ENCODE assay signal across 12 cellular contexts in the genomic region with DNA sequence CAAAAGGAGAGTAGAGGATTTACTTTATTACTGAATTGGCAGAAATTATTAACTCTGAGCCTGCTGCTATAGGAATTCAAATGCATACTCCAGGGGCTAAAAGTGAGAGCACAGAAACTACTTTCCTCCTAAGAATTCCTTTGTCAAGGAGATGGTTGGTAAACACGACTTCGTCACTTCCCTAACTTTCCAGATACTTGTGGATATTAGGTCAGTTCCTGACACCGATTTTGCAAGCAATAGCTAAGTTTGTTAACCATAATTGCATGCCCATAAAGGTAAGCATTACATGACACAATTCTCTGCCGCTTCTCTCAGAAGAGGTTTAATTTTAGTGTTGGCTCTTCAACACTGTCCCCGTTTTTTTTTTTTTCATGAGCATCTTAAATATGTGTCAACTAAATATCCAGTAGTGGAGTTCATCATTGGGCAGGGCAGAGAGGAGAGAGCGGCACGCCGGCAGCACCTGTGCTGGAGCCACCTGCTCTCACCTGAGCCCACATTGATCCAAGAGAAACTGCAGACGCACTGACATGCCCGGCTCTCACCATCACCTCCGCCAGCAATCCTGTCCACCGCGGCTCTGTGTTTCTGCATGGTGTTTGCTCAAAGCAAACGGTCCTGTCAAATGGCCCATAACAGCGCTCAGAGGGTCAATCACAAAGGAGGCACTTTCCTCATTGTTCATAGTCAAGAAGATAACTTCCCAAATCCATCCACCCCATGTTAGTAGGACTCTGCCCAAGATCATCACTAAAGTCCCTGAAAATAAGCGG. TPM values are rescaled to one million over a fixed set of nuclear protein-coding genes. Genes with fewer than 3 reads are reported as not detected.
DNase-seq lines count a peak whose midpoint lies in the region; ATAC-seq and TF ChIP-seq lines count a peak whose summit lies in the region.
"Had no signal": no experiment of that assay in that cellular context is flagged by ENCODE, and none has a peak within 500 bp of the region (broad histone marks: within the 10 kb centered on the region; RNA-seq: fewer than 3 reads in every experiment).

No MANE protein-coding gene starts in this region.

- intact Hi-C loops in lower lobe of right lung (cut with DNase I) (no loop called here), upper lobe of right lung (cut with DNase I) (loop anchor here (10.0 kb wide), 1 partner anchor 51 kb away; the partner anchor contains the start of gene SLC35E1)

- CTCF ChIA-PET in WTC11 (lab: Charles Lee): no interaction called here

- H3K4me1 ChIP-seq in lower lobe of right lung: peaks cover 75% of the 10 kb centered on the region
- peaks cover 51% of the 10 kb centered on the region for H3K4me1 ChIP-seq in upper lobe of right lung

- H3K27ac ChIP-seq in lower lobe of right lung (peak overlapping the region; percentile 66), upper lobe of right lung (peak overlapping the region; percentile 70)
- H3K27ac ChIP-seq: ascending aorta, SJSA1 had no signal

- no peaks in the 10 kb centered on the region for H3K27me3 Mint-ChIP-seq in stimulated activated naive CD8-positive, alpha-beta T cell treated with anti-CD3 and anti-CD28 coated beads, Interleukin-15, Interleukin-2, amounts not matched to agents 100 ng/mL and 50 ng/mL, for 24 hours
- H3K27me3 Mint-ChIP-seq in WTC11 (ENCODE audit: low read depth): no peaks in the 10 kb centered on the region

- ATAC-seq in stimulated activated naive CD8-positive, alpha-beta T cell treated with anti-CD3 and anti-CD28 coated beads, Interleukin-15, Interleukin-2, amounts not matched to agents 100 U/mL and 50 U/mL, for 24 hours: no peak
- ATAC-seq in WTC11 (no peak), lower lobe of right lung (peak; percentile 4 to 39), upper lobe of right lung (peak; percentile 0), HG03135 (IDR thresholded peaks at IDR 0.05; ENCODE audit: unreplicated experiment) (no peak)

- H3K4me3 ChIP-seq in lower lobe of right lung (no peak overlapping the region), upper lobe of right lung (no peak overlapping the region)

- POLR2A ChIA-PET in WTC11 (lab: Charles Lee): no interaction called here

- H3K9me3 Mint-ChIP-seq in stimulated activated naive CD8-positive, alpha-beta T cell treated with anti-CD3 and anti-CD28 coated beads, Interleukin-15, Interleukin-2, amounts not matched to agents 100 ng/mL and 50 ng/mL, for 24 hours: no peaks in the 10 kb centered on the region
- no peaks in the 10 kb centered on the region for H3K9me3 Mint-ChIP-seq in WTC11

- no peak for DNase-seq in stimulated activated naive CD8-positive, alpha-beta T cell treated with anti-CD3 and anti-CD28 coated beads, Interleukin-15, Interleukin-2, amounts not matched to agents 100 U/mL and 50 U/mL, for 24 hours
- DNase-seq in WTC11 (ENCODE audit: low spot score): no peak
- no peak for DNase-seq in lower lobe of right lung
- no peak for DNase-seq in upper lobe of right lung
- DNase-seq in T1000 (lab: John Stamatoyannopoulos, UW): no peak
- DNase-seq in NAMALWA (ENCODE audit: low spot score): no peak
- DNase-seq: HCEC 1CT, small intestine had no signal

- peaks cover 24% of the 10 kb centered on the region for H3K36me3 ChIP-seq in lower lobe of right lung
- H3K36me3 ChIP-seq in upper lobe of right lung: peaks cover 12% of the 10 kb centered on the region

- H3K4me1 Mint-ChIP-seq in stimulated activated naive CD8-positive, alpha-beta T cell treated with anti-CD3 and anti-CD28 coated beads, Interleukin-15, Interleukin-2, amounts not matched to agents 100 ng/mL and 50 ng/mL, for 24 hours (ENCODE audit: low read depth): peaks cover 52% of the 10 kb centered on the region
- H3K4me1 Mint-ChIP-seq in WTC11: peaks cover 29% of the 10 kb centered on the region

- no peak overlapping the region for H3K27ac Mint-ChIP-seq in stimulated activated naive CD8-positive, alpha-beta T cell treated with anti-CD3 and anti-CD28 coated beads, Interleukin-15, Interleukin-2, amounts not matched to agents 100 ng/mL and 50 ng/mL, for 24 hours
- H3K27ac Mint-ChIP-seq in WTC11: peak overlapping the region; percentile 76

- TF ChIP-seq CTCF in WTC11 (IDR thresholded peaks at IDR 0.05) (no peak), lower lobe of right lung (IDR thresholded peaks at IDR 0.05) (no peak), upper lobe of right lung (IDR thresholded peaks at IDR 0.05) (no peak)

- H3K36me3 Mint-ChIP-seq in stimulated activated naive CD8-positive, alpha-beta T cell treated with anti-CD3 and anti-CD28 coated beads, Interleukin-15, Interleukin-2, amounts not matched to agents 100 ng/mL and 50 ng/mL, for 24 hours (ENCODE audit: low read depth): peaks cover 27% of the 10 kb centered on the region
- H3K36me3 Mint-ChIP-seq in WTC11: peaks cover 6% of the 10 kb centered on the region; the same call in 1 of the 2 replicates

- H3K27me3 ChIP-seq in lower lobe of right lung (ENCODE audit: low read depth) (no peaks in the 10 kb centered on the region), upper lobe of right lung (no peaks in the 10 kb centered on the region)
- H3K27me3 ChIP-seq: ascending aorta, SJSA1 had no signal

- H3K4me3 Mint-ChIP-seq in stimulated activated naive CD8-positive, alpha-beta T cell treated with anti-CD3 and anti-CD28 coated beads, Interleukin-15, Interleukin-2, amounts not matched to agents 100 ng/mL and 50 ng/mL, for 24 hours: peak overlapping the region; percentile 94
- H3K4me3 Mint-ChIP-seq in WTC11: peak overlapping the region; percentile 36; the same call in 1 of the 2 replicates

- H3K9me3 ChIP-seq in lower lobe of right lung: no peaks in the 10 kb centered on the region
- no peaks in the 10 kb centered on the region for H3K9me3 ChIP-seq in upper lobe of right lung
- H3K9me3 ChIP-seq: ascending aorta, SJSA1 had no signal

TF ChIP-seq in WTC11, 78 proteins besides CTCF, POLR2A, EP300 and RAD21:
- TF ChIP-seq NFATC4 (CRISPR knock-in tag; IDR thresholded peaks at IDR 0.05) (no peak), NFYB (CRISPR knock-in tag; conservative IDR thresholded peaks at IDR 0.05; ENCODE audit: low read depth) (no peak)
TF ChIP-seq in WTC11: peak in this region for 0.

RNA-seq across cellular contexts. Expression of gene MED26, which starts 2.6 kb away (rescaled TPM):
- total RNA-seq in WTC11 (2021) (11.7 to 14.2 TPM (median 12.3 TPM) in 3 replicates), lower lobe of right lung (11.1 TPM), upper lobe of right lung (13.4 TPM)

RNA-seq across cellular contexts. Expression of gene SMIM7, which starts 34.6 kb away (rescaled TPM):
- total RNA-seq in WTC11 (2021): 54.3 to 55.9 TPM (median 55.6 TPM) in 3 replicates
- 70.5 TPM for total RNA-seq in lower lobe of right lung
- total RNA-seq in upper lobe of right lung: 76.7 TPM

RNA-seq across cellular contexts. Expression of gene TMEM38A, which starts 35.6 kb away (rescaled TPM):
- total RNA-seq in WTC11 (2021): 9.5 to 11.1 TPM (median 10.9 TPM) in 3 replicates
- total RNA-seq in lower lobe of right lung: 7.1 TPM
- total RNA-seq in upper lobe of right lung: 5.1 TPM

RNA-seq across cellular contexts. Expression of gene SLC35E1, which starts 53.2 kb away (rescaled TPM):
- 27.5 to 28.5 TPM (median 28.0 TPM) in 3 replicates for total RNA-seq in WTC11 (2021)
- 47.3 TPM for total RNA-seq in lower lobe of right lung
- 51.2 TPM for total RNA-seq in upper lobe of right lung

Comparison
In these comparisons a context has a peak if more than half of its experiments do, and no peak if none do; other contexts are left out.
1. ATAC-seq: peak in lower lobe of right lung (2 of 2) and upper lobe of right lung (single experiment); none in stimulated activated naive CD8-positive, alpha-beta T cell treated with anti-CD3 and anti-CD28 coated beads, Interleukin-15, Interleukin-2, amounts not matched to agents 100 U/mL and 50 U/mL, for 24 hours (single experiment), WTC11 (single experiment) and HG03135 (single experiment).